ENCODE assay signal across 23 cellular contexts in the genomic region with DNA sequence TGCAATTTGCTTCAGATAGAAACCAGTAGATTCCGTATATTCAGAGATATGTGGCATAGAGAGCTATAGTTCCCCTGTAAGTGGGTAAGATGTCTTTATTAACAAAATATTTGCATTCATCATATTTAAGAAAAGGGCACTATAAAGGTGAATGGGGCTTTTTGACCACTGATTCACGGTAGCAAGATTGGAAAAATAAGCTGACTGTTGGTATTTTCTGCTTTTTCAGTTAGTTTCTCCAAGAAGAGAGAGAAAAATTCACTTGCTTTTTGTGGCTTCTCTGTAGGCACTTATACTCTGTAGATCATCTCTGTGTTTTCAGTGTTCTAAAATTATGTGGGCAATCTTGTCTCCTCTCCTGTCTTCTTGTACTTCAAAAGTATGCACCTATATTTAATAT.
DNase-seq lines count a peak whose midpoint lies in the region; ATAC-seq, FAIRE-seq and TF ChIP-seq lines count a peak whose summit lies in the region.
"Had no signal": no experiment of that assay in that cellular context is flagged by ENCODE, and none has a peak within 500 bp of the region (broad histone marks: within the 10 kb centered on the region; RNA-seq: fewer than 3 reads in every experiment).

No MANE protein-coding gene starts in this region.

- no peak overlapping the region for H4K5ac ChIP-seq in IMR-90 (ENCODE audit: low read depth, low read length)

- no peaks in the 10 kb centered on the region for H3K9me1 ChIP-seq in IMR-90 (ENCODE audit: insufficient read depth, low read length)

- H2AK5ac ChIP-seq in IMR-90 (ENCODE audit: low read depth, low read length): no peak overlapping the region

- H3K4me2 ChIP-seq in HepG2 (ENCODE audit: low read depth, low read length) (no peak overlapping the region), IMR-90 (ENCODE audit: low read depth, low read length) (no peak overlapping the region), MM.1S (ENCODE audit: low read depth, low read length) (no peak overlapping the region)
- H3K4me2 ChIP-seq: BLaER1 had no signal

- no peak overlapping the region for H2BK20ac ChIP-seq in IMR-90 (ENCODE audit: low read depth, low read length)

- H3K27me3 ChIP-seq in HepG2 (ENCODE audit: control insufficient read depth in 1 of 2, insufficient read depth in 2 of 2, low read length in 2 of 2) (no peaks in the 10 kb centered on the region), right lobe of liver (no peaks in the 10 kb centered on the region), IMR-90 (ENCODE audit: control insufficient read depth, insufficient read depth, low read length) (no peaks in the 10 kb centered on the region), MM.1S (replicated peaks; ENCODE audit: insufficient read depth, low read length) (no peaks in the 10 kb centered on the region)
- H3K27me3 ChIP-seq: BE2C, BLaER1 had no signal

- no peak overlapping the region for H2BK120ac ChIP-seq in IMR-90 (ENCODE audit: low read depth, low read length)

- H2BK5ac ChIP-seq in IMR-90 (ENCODE audit: low read depth, low read length, poor library complexity, severe bottlenecking): no peak overlapping the region

- in situ Hi-C loops in HepG2 (cut with HindIII; ENCODE audit: extremely low pct_ligation_motif_present, low pct_unique_long_range_greater_than_20kb): no loop called here
- in situ Hi-C loops in IMR-90 (cut with MboI; ENCODE audit: low sequenced_read_pairs): no loop called here

- POLR2A ChIA-PET in HepG2 (lab: Yijun Ruan, JAX) (no interaction called here), IMR-90 (lab: Charles Lee; ENCODE audit: unreplicated experiment) (no interaction called here)

- H2AFZ ChIP-seq in HepG2 (ENCODE audit: low read length) (no peak overlapping the region), IMR-90 (replicated peaks; ENCODE audit: low read length, poor library complexity) (no peak overlapping the region), MM.1S (ENCODE audit: low read length) (no peak overlapping the region)

- FAIRE-seq in HepG2 (lab: Jason Lieb, UNC): no peak
- FAIRE-seq: GM12891, GM19239 had no signal

- H3K4me3 ChIP-seq in HepG2 (replicated peaks in 1 of 3; ENCODE audit: insufficient read depth in 1 of 3, low read depth in 2 of 3, low read length in 3 of 3): no peak overlapping the region
- H3K4me3 ChIP-seq in right lobe of liver: no peak overlapping the region
- H3K4me3 ChIP-seq in IMR-90 (ENCODE audit: insufficient read depth, low read depth, low read length): no peak overlapping the region
- no peak overlapping the region for H3K4me3 ChIP-seq in MM.1S (ENCODE audit: low read length)
- H3K4me3 ChIP-seq: BLaER1 had no signal

- no peaks in the 10 kb centered on the region for H3K4me1 ChIP-seq in HepG2 (ENCODE audit: insufficient read depth, low read length)
- no peaks in the 10 kb centered on the region for H3K4me1 ChIP-seq in right lobe of liver
- H3K4me1 ChIP-seq in IMR-90 (ENCODE audit: control insufficient read depth, insufficient read depth, low read length): no peaks in the 10 kb centered on the region
- no peaks in the 10 kb centered on the region for H3K4me1 ChIP-seq in MM.1S (ENCODE audit: low read length)
- H3K4me1 ChIP-seq: BE2C, BLaER1 had no signal

- no peak overlapping the region for H2AK9ac ChIP-seq in IMR-90 (replicated peaks; ENCODE audit: low read depth, low read length, poor library complexity)

- H3F3A ChIP-seq in MM.1S (ENCODE audit: insufficient read depth, low read length): no peaks in the 10 kb centered on the region

- H3K23ac ChIP-seq in IMR-90 (ENCODE audit: low read depth, low read length): no peak overlapping the region

- TF ChIP-seq POLR2A in HepG2 (IDR thresholded peaks at IDR 0.05; ENCODE audit: insufficient read depth in 1 of 2, low read depth in 2 of 2, low read length in 2 of 2) (no peak), right lobe of liver (IDR thresholded peaks at IDR 0.05) (no peak), IMR-90 (IDR thresholded peaks at IDR 0.05; ENCODE audit: low read depth, low read length) (no peak)

- DNase-seq in HepG2 (ENCODE audit: low spot score) (no peak), right lobe of liver (no peak), IMR-90 (no peak), MM.1S (no peak), GF-D8 (lab: John Stamatoyannopoulos, UW) (no peak)
- DNase-seq: ACHN; BE2C; C1 segment of cervical spinal cord; CD4-positive, alpha-beta memory T cell; CD4-positive, CD25-positive, alpha-beta regulatory T cell; CD8-positive, alpha-beta memory T cell; COR-L47; DMS 273 treated with DMSO at 0.1 percent for 48 hours; DMS153; DMS53; DMS79; DND-41; EL; GDM1 had no signal

- TF ChIP-seq RAD21 in HepG2 (CRISPR knock-in tag; IDR thresholded peaks at IDR 0.05) (no peak), IMR-90 (IDR thresholded peaks at IDR 0.05; ENCODE audit: low read length) (no peak)

- H3K9ac ChIP-seq in HepG2 (ENCODE audit: insufficient read depth, low read depth, low read length): no peak overlapping the region
- no peak overlapping the region for H3K9ac ChIP-seq in IMR-90 (ENCODE audit: low read depth, low read length)
- H3K9ac ChIP-seq in MM.1S (ENCODE audit: low read length): no peak overlapping the region
- H3K9ac ChIP-seq: BLaER1 had no signal

- H3K27ac ChIP-seq in HepG2 (ENCODE audit: extremely low read length, insufficient read depth, low read length) (no peak overlapping the region), right lobe of liver (no peak overlapping the region), IMR-90 (ENCODE audit: insufficient read depth, low read length) (no peak overlapping the region), MM.1S (ENCODE audit: low read length) (no peak overlapping the region)
- H3K27ac ChIP-seq: 22Rv1, BLaER1 had no signal

- H3K79me1 ChIP-seq in IMR-90 (ENCODE audit: low read depth in 1 of 2, low read length in 2 of 2): no peaks in the 10 kb centered on the region

- H3K9me2 ChIP-seq in MM.1S (replicated peaks; ENCODE audit: insufficient read depth, low read length): no peaks in the 10 kb centered on the region

- TF ChIP-seq CTCF in HepG2 (CRISPR knock-in tag; IDR thresholded peaks at IDR 0.05): no peak
- TF ChIP-seq CTCF in right lobe of liver (IDR thresholded peaks at IDR 0.05): no peak
- TF ChIP-seq CTCF in IMR-90 (conservative IDR thresholded peaks at IDR 0.05; ENCODE audit: low read depth, low read length): no peak
- no peak for TF ChIP-seq CTCF in MM.1S (IDR thresholded peaks at IDR 0.05; ENCODE audit: low read length)

- CTCF ChIA-PET in HepG2 (lab: Yijun Ruan, JAX; ENCODE audit: low intra/inter-chr PET ratio, low total read pairs): no interaction called here
- CTCF ChIA-PET in IMR-90 (lab: Yijun Ruan, JAX): no interaction called here

- ATAC-seq in HepG2: no peak
- no peak for ATAC-seq in right lobe of liver
- ATAC-seq in IMR-90 (ENCODE audit: low read depth): no peak

- no peak overlapping the region for H3K4ac ChIP-seq in IMR-90 (ENCODE audit: low read depth, low read length)

- H3K18ac ChIP-seq in IMR-90 (ENCODE audit: low read depth, low read length): no peak overlapping the region

- WGBS in HepG2 (ENCODE audit: low lambda C conversion rate): 4% methylated on average over 2 of the region's 2 CpGs
- 45% methylated on average over 2 of the region's 2 CpGs for whole genome bisulfite sequencing in right lobe of liver (ENCODE audit: insufficient coverage, low coverage, low lambda C conversion rate, missing lambda C conversion rate)
- no CpG with 5 or more reads among the region's 2 CpGs for WGBS in IMR-90 (ENCODE audit: extremely low coverage in 2 of 2, insufficient read length in 1 of 2), 2 experiments

- BruUV-seq in HepG2 (replicated peaks; lab: Mats Ljungman, UMichigan) (no TSS peak), IMR-90 (replicated peaks; lab: Mats Ljungman, UMichigan) (no TSS peak)

- intact Hi-C loops in HepG2 (cut with micrococcal nuclease; ENCODE audit: unreplicated experiment): no loop called here
- intact Hi-C loops in right lobe of liver (cut with DNase I): no loop called here
- intact Hi-C loops in IMR-90 (cut with micrococcal nuclease): no loop called here

- TF ChIP-seq EP300 in HepG2 (IDR thresholded peaks at IDR 0.05; ENCODE audit: low read depth in 2 of 2, low read length in 2 of 2): no peak
- TF ChIP-seq EP300 in HepG2 (CRISPR knock-in tag; IDR thresholded peaks at IDR 0.05; ENCODE audit: borderline replicate concordance): no peak

- no peak overlapping the region for H2BK15ac ChIP-seq in IMR-90 (ENCODE audit: low read depth, low read length)

- H3K36me3 ChIP-seq in HepG2 (replicated peaks in 1 of 2; ENCODE audit: control insufficient read depth in 1 of 2, insufficient read depth in 2 of 2, low read length in 2 of 2): no peaks in the 10 kb centered on the region
- H3K36me3 ChIP-seq in right lobe of liver: no peaks in the 10 kb centered on the region
- H3K36me3 ChIP-seq in IMR-90 (ENCODE audit: control insufficient read depth, insufficient read depth, low read length): no peaks in the 10 kb centered on the region
- no peaks in the 10 kb centered on the region for H3K36me3 ChIP-seq in MM.1S (replicated peaks; ENCODE audit: insufficient read depth, low read length)
- H3K36me3 ChIP-seq: BE2C, BLaER1 had no signal

- H3K56ac ChIP-seq in IMR-90 (ENCODE audit: extremely low read depth, insufficient read depth, low read length): no peak overlapping the region

- H3K9me3 ChIP-seq in HepG2 (ENCODE audit: low read length) (peaks cover 86% of the 10 kb centered on the region), right lobe of liver (no peaks in the 10 kb centered on the region), IMR-90 (ENCODE audit: control insufficient read depth, insufficient read depth, low read length) (no peaks in the 10 kb centered on the region), MM.1S (replicated peaks; ENCODE audit: insufficient read depth, low read length) (no peaks in the 10 kb centered on the region)
- H3K9me3 ChIP-seq: BE2C had no signal

- H4K8ac ChIP-seq in IMR-90 (ENCODE audit: low read depth in 2 of 2, low read length in 2 of 2): no peak overlapping the region

- H3K79me2 ChIP-seq in HepG2 (ENCODE audit: insufficient read depth, low read length) (no peaks in the 10 kb centered on the region), MM.1S (ENCODE audit: low read length) (no peaks in the 10 kb centered on the region)

- no peak overlapping the region for H3K14ac ChIP-seq in IMR-90 (replicated peaks; ENCODE audit: low read depth, low read length)

- no peak overlapping the region for H4K91ac ChIP-seq in IMR-90 (ENCODE audit: insufficient read depth, low read depth, low read length)

- dilution Hi-C loops in IMR-90 (cut with HindIII; ENCODE audit: low sequenced_read_pairs, unreplicated experiment): no loop called here

- no peaks in the 10 kb centered on the region for H4K20me1 ChIP-seq in HepG2 (ENCODE audit: insufficient read depth, low read length)
- no peaks in the 10 kb centered on the region for H4K20me1 ChIP-seq in IMR-90 (ENCODE audit: insufficient read depth, low read length)
- H4K20me1 ChIP-seq in MM.1S (ENCODE audit: insufficient read depth, low read length): no peaks in the 10 kb centered on the region
- H4K20me1 ChIP-seq: BLaER1 had no signal

TF ChIP-seq in HepG2, 621 proteins besides CTCF, POLR2A, EP300 and RAD21 (continues in another document):
- peak; percentile 53; the same call in 1 of the 2 replicates for TF ChIP-seq MAFF (IDR thresholded peaks at IDR 0.05; ENCODE audit: low read depth, low read length)
